In genomic region chr1:230255116-230255515, GRCh38 we compare ENCODE assay signal across 18 cellular contexts.
DNase-seq lines count a peak whose midpoint lies in the region; ATAC-seq, FAIRE-seq and TF ChIP-seq lines count a peak whose summit lies in the region.
"Had no signal": no experiment of that assay in that cellular context is flagged by ENCODE, and none has a peak within 500 bp of the region (broad histone marks: within the 10 kb centered on the region; RNA-seq: fewer than 3 reads in every experiment).

No MANE protein-coding gene starts in this region.

- no peak for ATAC-seq in activated CD8-positive, alpha-beta T cell treated with anti-CD3 and anti-CD28 coated beads for 36 hours

- H3K27me3 ChIP-seq in H9 (ENCODE audit: insufficient read depth, low read length) (no peaks in the 10 kb centered on the region), H1 (replicated peaks in 1 of 4; ENCODE audit: control insufficient read depth in 3 of 4, extremely low read depth in 1 of 4, insufficient read depth in 3 of 4, low read length in 3 of 4) (no peaks in the 10 kb centered on the region), neuronal stem cell (ENCODE audit: control insufficient read depth in 3 of 3, insufficient read depth in 3 of 3, low read depth in 1 of 3, low read length in 3 of 3) (no peaks in the 10 kb centered on the region)
- H3K27me3 ChIP-seq: BLaER1 had no signal

- H3K56ac ChIP-seq in H9 (ENCODE audit: insufficient read length, low read depth, low read length) (no peak overlapping the region), H1 (replicated peaks; ENCODE audit: insufficient read length, low read depth, low read length) (no peak overlapping the region)

- intact Hi-C loops in activated CD8-positive, alpha-beta T cell treated with anti-CD3 and anti-CD28 coated beads for 36 hours (cut with micrococcal nuclease): no loop called here

- H3K4me3 Mint-ChIP-seq in H9: no peak overlapping the region
- no peak overlapping the region for H3K4me3 Mint-ChIP-seq in activated CD8-positive, alpha-beta T cell treated with anti-CD3 and anti-CD28 coated beads for 36 hours
- no peak overlapping the region for H3K4me3 Mint-ChIP-seq in activated naive CD8-positive, alpha-beta T cell treated with anti-CD3 and anti-CD28 coated beads for 36 hours
- H3K4me3 Mint-ChIP-seq: CD8-positive, alpha-beta memory T cell; HFFc6 had no signal

- H2AK5ac ChIP-seq in H9 (ENCODE audit: insufficient read length, low read length) (no peak overlapping the region), H1 (ENCODE audit: low read depth, low read length) (no peak overlapping the region), neuronal stem cell (ENCODE audit: low read depth, low read length) (no peak overlapping the region)

- POLR2A ChIA-PET in H1 (lab: Charles Lee; ENCODE audit: partially characterized antibody): no interaction called here
- POLR2A ChIA-PET in activated CD8-positive, alpha-beta T cell treated with anti-CD3 and anti-CD28 coated beads for 36 hours (lab: Charles Lee): no interaction called here

- H3K79me2 ChIP-seq in H9 (ENCODE audit: insufficient read depth, low read length) (no peaks in the 10 kb centered on the region), H1 (ENCODE audit: control insufficient read depth in 1 of 2, insufficient read depth in 2 of 2, low read length in 2 of 2) (0 out of 4 replicates have a peak, but pooled peaks cover 0 to 3% of the 10 kb centered on the region in 2 experiments)

- H3K9me3 Mint-ChIP-seq in H9: peaks cover 2 to 5% of the 10 kb centered on the region in 2 experiments; a peak in 2 of 5 replicates
- H3K9me3 Mint-ChIP-seq in activated CD8-positive, alpha-beta T cell treated with anti-CD3 and anti-CD28 coated beads for 36 hours: no peaks in the 10 kb centered on the region
- no peaks in the 10 kb centered on the region for H3K9me3 Mint-ChIP-seq in activated naive CD8-positive, alpha-beta T cell treated with anti-CD3 and anti-CD28 coated beads for 36 hours
- H3K9me3 Mint-ChIP-seq: CD8-positive, alpha-beta memory T cell; HFFc6 had no signal

- H3K14ac ChIP-seq in H9 (ENCODE audit: insufficient read depth, low read length) (no peak overlapping the region), H1 (ENCODE audit: insufficient read length) (no peak overlapping the region), neuronal stem cell (ENCODE audit: low read length) (no peak overlapping the region)

- H2BK20ac ChIP-seq in H9 (ENCODE audit: low read depth, low read length, poor library complexity, severe bottlenecking) (no peak overlapping the region), H1 (ENCODE audit: low read length) (no peak overlapping the region)

- H2AFZ ChIP-seq in H9 (ENCODE audit: low read length): no peak overlapping the region
- H2AFZ ChIP-seq in H1 (ENCODE audit: low read length): no peak overlapping the region
- no peak overlapping the region for H2AFZ ChIP-seq in neuronal stem cell (ENCODE audit: low read length)

- H3K9me3 ChIP-seq in H9 (ENCODE audit: control insufficient read depth, low read depth, low read length) (no peaks in the 10 kb centered on the region), H1 (ENCODE audit: insufficient read depth in 2 of 2, low read depth in 1 of 2, low read length in 1 of 2) (no peaks in the 10 kb centered on the region), neuronal stem cell (replicated peaks in 1 of 2; ENCODE audit: control insufficient read depth in 2 of 2, insufficient read depth in 1 of 2, low read depth in 1 of 2, low read length in 2 of 2) (peaks cover 9 to 10% of the 10 kb centered on the region in 2 donors)
- H3K9me3 ChIP-seq: Caco-2 had no signal

- H3K4ac ChIP-seq in H9 (ENCODE audit: low read depth, low read length) (no peak overlapping the region), H1 (replicated peaks; ENCODE audit: insufficient read length, low read depth, low read length) (no peak overlapping the region), neuronal stem cell (ENCODE audit: low read length) (no peak overlapping the region)

- no peaks in the 10 kb centered on the region for H3K23me2 ChIP-seq in H9 (ENCODE audit: insufficient read length, low read depth, low read length, poor library complexity, severe bottlenecking)
- H3K23me2 ChIP-seq in H1 (ENCODE audit: low read depth, low read length): no peaks in the 10 kb centered on the region

- H3K36me3 ChIP-seq in H1 (ENCODE audit: control insufficient read depth in 2 of 4, insufficient read depth in 4 of 4, low read length in 3 of 4): peaks cover 0 to 4% (median 0%) of the 10 kb centered on the region in 4 experiments; a peak in 3 of 8 replicates
- peaks cover 11 to 61% of the 10 kb centered on the region in 2 donors for H3K36me3 ChIP-seq in neuronal stem cell (replicated peaks in 1 of 2; ENCODE audit: control insufficient read depth in 2 of 2, insufficient read depth in 2 of 2, low read length in 2 of 2)

- no peak for TF ChIP-seq POLR2A in H1 (IDR thresholded peaks at IDR 0.05; ENCODE audit: control extremely low read depth in 1 of 2, low read depth in 2 of 2, low read length in 2 of 2)

- H3K79me1 ChIP-seq in H9 (ENCODE audit: insufficient read depth, low read depth, low read length, poor library complexity, severe bottlenecking) (no peaks in the 10 kb centered on the region), H1 (ENCODE audit: low read depth, low read length) (peaks cover 2% of the 10 kb centered on the region; the same call in 1 of the 2 replicates), neuronal stem cell (ENCODE audit: low read depth, low read length) (peaks cover under 1% of the 10 kb centered on the region)

- H3K36me3 Mint-ChIP-seq in H9 (ENCODE audit: insufficient read depth in 1 of 3, low read depth in 3 of 3): peaks cover 38 to 51% (median 44%) of the 10 kb centered on the region in 3 experiments
- H3K36me3 Mint-ChIP-seq in activated CD8-positive, alpha-beta T cell treated with anti-CD3 and anti-CD28 coated beads for 36 hours (ENCODE audit: low read depth): peaks cover 17% of the 10 kb centered on the region
- peaks cover 38% of the 10 kb centered on the region for H3K36me3 Mint-ChIP-seq in activated naive CD8-positive, alpha-beta T cell treated with anti-CD3 and anti-CD28 coated beads for 36 hours

- H4K91ac ChIP-seq in H9 (ENCODE audit: insufficient read length, low read depth, low read length) (no peak overlapping the region), H1 (replicated peaks; ENCODE audit: insufficient read length, low read length) (no peak overlapping the region), neuronal stem cell (ENCODE audit: low read depth, low read length, poor library complexity) (no peak overlapping the region)

- no CpG with 5 or more reads among the region's 15 CpGs for WGBS in H9 (ENCODE audit: extremely low coverage, insufficient read length, low lambda C conversion rate)
- 97% methylated on average over 15 of the region's 15 CpGs; no CpG with 5 or more reads in 1 of the 2 experiments for WGBS in H1 (ENCODE audit: extremely low coverage in 1 of 2, insufficient coverage in 1 of 2, insufficient read length in 1 of 2, insufficient replicate concordance in 2 of 2, low coverage in 1 of 2, low lambda C conversion rate in 2 of 2, missing lambda C conversion rate in 1 of 2), 2 experiments
- WGBS in neuronal stem cell (ENCODE audit: extremely low coverage in 2 of 2, insufficient read length in 2 of 2, insufficient replicate concordance in 1 of 2), 2 donors: no CpG with 5 or more reads among the region's 15 CpGs

- no peak for TF ChIP-seq RAD21 in H1 (IDR thresholded peaks at IDR 0.05 in 1 of 2, conservative IDR thresholded peaks at IDR 0.05 in 1 of 2; ENCODE audit: low read depth in 2 of 2, low read length in 2 of 2)

- H3K18ac ChIP-seq in H9 (ENCODE audit: insufficient read length, low read depth, low read length): no peak overlapping the region
- no peak overlapping the region for H3K18ac ChIP-seq in H1 (ENCODE audit: extremely low read depth, low read length)
- peak overlapping the region; percentile 46 for H3K18ac ChIP-seq in neuronal stem cell (ENCODE audit: low read length)

- no peak for TF ChIP-seq CTCF in H9 (conservative IDR thresholded peaks at IDR 0.05)
- no peak for TF ChIP-seq CTCF in H1 (IDR thresholded peaks at IDR 0.05; ENCODE audit: control extremely low read depth in 1 of 3, insufficient read depth in 1 of 3, low read depth in 1 of 3, low read length in 3 of 3)
- no peak for TF ChIP-seq CTCF in activated CD8-positive, alpha-beta T cell treated with anti-CD3 and anti-CD28 coated beads for 36 hours (IDR thresholded peaks at IDR 0.05)

- H3K4me2 ChIP-seq in H9 (ENCODE audit: insufficient read depth, insufficient read length, low read length) (no peak overlapping the region), H1 (ENCODE audit: insufficient read depth in 1 of 2, low read depth in 2 of 2, low read length in 2 of 2) (no peak overlapping the region), neuronal stem cell (ENCODE audit: insufficient read depth, low read length, poor library complexity, severe bottlenecking) (no peak overlapping the region)
- H3K4me2 ChIP-seq: BLaER1 had no signal

- H4K20me1 ChIP-seq in H9 (ENCODE audit: control insufficient read depth, insufficient read depth, insufficient read length) (no peaks in the 10 kb centered on the region), H1 (replicated peaks in 1 of 2; ENCODE audit: control insufficient read depth in 1 of 2, insufficient read depth in 2 of 2, low read length in 2 of 2) (no peaks in the 10 kb centered on the region)

- H3K23ac ChIP-seq in H9 (ENCODE audit: insufficient read length, low read depth, low read length) (no peak overlapping the region), H1 (ENCODE audit: insufficient read length) (no peak overlapping the region), neuronal stem cell (ENCODE audit: low read depth, low read length, poor library complexity) (no peak overlapping the region)

- no peak for TF ChIP-seq EP300 in H1 (IDR thresholded peaks at IDR 0.05; ENCODE audit: borderline replicate concordance in 1 of 2, low read depth in 2 of 2, low read length in 2 of 2)

- H2BK12ac ChIP-seq in H9 (ENCODE audit: insufficient read length, low read depth, low read length) (no peak overlapping the region), H1 (ENCODE audit: low read depth, low read length) (no peak overlapping the region), neuronal stem cell (ENCODE audit: low read length) (peak overlapping the region; percentile 65)

- H4K8ac ChIP-seq in H9 (replicated peaks; ENCODE audit: insufficient read length, low read depth, low read length) (no peak overlapping the region), H1 (ENCODE audit: extremely low read depth, insufficient read depth, low read length) (no peak overlapping the region), neuronal stem cell (ENCODE audit: low read depth, low read length) (no peak overlapping the region)

- H2BK5ac ChIP-seq in H9 (ENCODE audit: insufficient read length, low read length) (no peak overlapping the region), H1 (ENCODE audit: low read depth, low read length) (peak overlapping the region; percentile 53; the same call in 1 of the 2 replicates), neuronal stem cell (ENCODE audit: low read length) (no peak overlapping the region)

- H3T11ph ChIP-seq in H9 (ENCODE audit: low read length): no peak overlapping the region

- peaks cover 27 to 29% of the 10 kb centered on the region in 2 experiments for H3K4me1 Mint-ChIP-seq in H9
- H3K4me1 Mint-ChIP-seq in activated CD8-positive, alpha-beta T cell treated with anti-CD3 and anti-CD28 coated beads for 36 hours (ENCODE audit: low read depth): peaks cover 21% of the 10 kb centered on the region
- H3K4me1 Mint-ChIP-seq in activated naive CD8-positive, alpha-beta T cell treated with anti-CD3 and anti-CD28 coated beads for 36 hours: peaks cover 10% of the 10 kb centered on the region

- no peak overlapping the region for H2BK120ac ChIP-seq in H9 (ENCODE audit: low read depth, low read length, poor library complexity, severe bottlenecking)
- H2BK120ac ChIP-seq in H1 (replicated peaks; ENCODE audit: low read depth, low read length): no peak overlapping the region
- no peak overlapping the region for H2BK120ac ChIP-seq in neuronal stem cell (ENCODE audit: low read depth, low read length)

- H3K9ac ChIP-seq in H9 (ENCODE audit: extremely low read depth, insufficient read length, low read length): no peak overlapping the region
- no peak overlapping the region for H3K9ac ChIP-seq in H1 (replicated peaks in 1 of 4; ENCODE audit: extremely low read depth in 1 of 4, low read depth in 3 of 4, low read length in 3 of 4)
- no peak overlapping the region for H3K9ac ChIP-seq in neuronal stem cell (ENCODE audit: low read depth, low read length, poor library complexity)
- H3K9ac ChIP-seq: BLaER1 had no signal

- H4K5ac ChIP-seq in H9 (ENCODE audit: insufficient read length, low read depth, low read length): no peak overlapping the region
- H4K5ac ChIP-seq in H1 (ENCODE audit: insufficient read length, low read depth, low read length): no peak overlapping the region

- DNase-seq in NCI-H748 (lab: John Stamatoyannopoulos, UW; ENCODE audit: unreplicated experiment) (peak; percentile 53), NCI-H748 treated with DMSO at 0.1 percent for 48 hours (lab: John Stamatoyannopoulos, UW) (no peak), H9 (no peak), H1 (ENCODE audit: low read depth in 1 of 2, low spot score in 2 of 2) (no peak), neuronal stem cell (ENCODE audit: low spot score) (no peak)
- no peak for DNase-seq in activated CD8-positive, alpha-beta T cell treated with anti-CD3 and anti-CD28 coated beads for 36 hours
- DNase-seq in stimulated activated CD4-positive, alpha-beta T cell treated with anti-CD3 and anti-CD28 coated beads, Interleukin-4, amount 100 ng/mL, for 4 hours: no peak
- DNase-seq in activated naive CD8-positive, alpha-beta T cell treated with anti-CD3 and anti-CD28 coated beads for 36 hours: no peak
- DNase-seq: Caco-2; CD8-positive, alpha-beta memory T cell; DND-41; GDM1; GOT3; HCEC 1CT; HFFc6 had no signal

- no peak overlapping the region for H3K4me3 ChIP-seq in H1 (ENCODE audit: extremely low read depth in 1 of 4, insufficient read depth in 2 of 4, low read depth in 3 of 4, low read length in 4 of 4)
- peak overlapping the region in 1 of 2 donors; percentile 3 for H3K4me3 ChIP-seq in neuronal stem cell (ENCODE audit: low read length in 2 of 2)
- H3K4me3 ChIP-seq: BLaER1 had no signal

- H3K4me1 ChIP-seq in H9 (ENCODE audit: insufficient read depth, low read length) (peaks cover 11% of the 10 kb centered on the region), H1 (replicated peaks in 1 of 4; ENCODE audit: control insufficient read depth in 3 of 4, insufficient read depth in 4 of 4, low read length in 3 of 4) (peaks cover 6 to 21% (median 12%) of the 10 kb centered on the region in 4 experiments), neuronal stem cell (ENCODE audit: control insufficient read depth in 2 of 2, insufficient read depth in 1 of 2, low read depth in 1 of 2, low read length in 2 of 2) (peaks cover 0 to 10% of the 10 kb centered on the region in 2 donors)
- H3K4me1 ChIP-seq: Caco-2 had no signal

- H3K27ac ChIP-seq in H9 (ENCODE audit: insufficient read length, low read depth, low read length) (no peak overlapping the region), H1 (ENCODE audit: low read depth, low read length) (no peak overlapping the region), neuronal stem cell (replicated peaks; ENCODE audit: low read length) (no peak overlapping the region)
- H3K27ac ChIP-seq: 22Rv1, BLaER1 had no signal

- no peaks in the 10 kb centered on the region for H3K27me3 Mint-ChIP-seq in H9 (ENCODE audit: low read depth)
- no peaks in the 10 kb centered on the region for H3K27me3 Mint-ChIP-seq in activated CD8-positive, alpha-beta T cell treated with anti-CD3 and anti-CD28 coated beads for 36 hours
- H3K27me3 Mint-ChIP-seq in activated naive CD8-positive, alpha-beta T cell treated with anti-CD3 and anti-CD28 coated beads for 36 hours: no peaks in the 10 kb centered on the region
- H3K27me3 Mint-ChIP-seq: CD8-positive, alpha-beta memory T cell had no signal

- H3K27ac Mint-ChIP-seq in H9: peak overlapping the region in 2 of 3 experiments; percentile 18 to 59; a peak in 1 of 7 replicates
- H3K27ac Mint-ChIP-seq in activated CD8-positive, alpha-beta T cell treated with anti-CD3 and anti-CD28 coated beads for 36 hours: no peak overlapping the region
- H3K27ac Mint-ChIP-seq in activated naive CD8-positive, alpha-beta T cell treated with anti-CD3 and anti-CD28 coated beads for 36 hours: no peak overlapping the region
- H3K27ac Mint-ChIP-seq: CD8-positive, alpha-beta memory T cell; HFFc6 had no signal

- no peak for FAIRE-seq in H1 (lab: Jason Lieb, UNC)
- FAIRE-seq: GM12892 had no signal

- no peak overlapping the region for H2BK15ac ChIP-seq in H9 (ENCODE audit: low read depth, low read length)
- no peak overlapping the region for H2BK15ac ChIP-seq in H1 (ENCODE audit: low read length)
- no peak overlapping the region for H2BK15ac ChIP-seq in neuronal stem cell (ENCODE audit: low read length)

- CTCF ChIA-PET in H1 (lab: Charles Lee; ENCODE audit: partially characterized antibody): no interaction called here
- CTCF ChIA-PET in activated CD8-positive, alpha-beta T cell treated with anti-CD3 and anti-CD28 coated beads for 36 hours (lab: Charles Lee): no interaction called here

Comparison
In these comparisons a context has a peak if more than half of its experiments do, and no peak if none do; other contexts are left out.
1. H3K27ac Mint-ChIP-seq: peak in H9 (2 of 3); none in activated CD8-positive, alpha-beta T cell treated with anti-CD3 and anti-CD28 coated beads for 36 hours (single experiment) and activated naive CD8-positive, alpha-beta T cell treated with anti-CD3 and anti-CD28 coated beads for 36 hours (single experiment).